1 cellular context compared by ENCODE assay signal in genomic region chr1:100455478-100456072, GRCh38.
TF ChIP-seq lines count a peak whose summit lies in the region.

No MANE protein-coding gene starts in this region.

TF ChIP-seq in HCT116, 20 proteins besides CTCF, POLR2A, EP300 and RAD21 (continued from another document):
- TF ChIP-seq ZBTB33 (IDR thresholded peaks at IDR 0.05; ENCODE audit: extremely low read depth, insufficient replicate concordance, low read length) (no peak), TCF7L2 (IDR thresholded peaks at IDR 0.05; ENCODE audit: borderline replicate concordance, extremely low read depth, insufficient read depth, insufficient read length) (no peak), REST (IDR thresholded peaks at IDR 0.05; ENCODE audit: low read depth) (no peak), CBX3 (IDR thresholded peaks at IDR 0.05; ENCODE audit: low read depth) (no peak), ZFX (IDR thresholded peaks at IDR 0.05) (no peak)
